In genomic region chr4:76178296-76178695, GRCh38 we compare ENCODE assay signal across 20 cellular contexts.
"Had no signal": no experiment of that assay in that cellular context is flagged by ENCODE, and none has a peak within 500 bp of the region (broad histone marks: within the 10 kb centered on the region; RNA-seq: fewer than 3 reads in every experiment).

No MANE protein-coding gene starts in this region.

- H3K27ac Mint-ChIP-seq: activated naive CD4-positive, alpha-beta T cell treated with anti-CD3 and anti-CD28 coated beads, Interleukin-2, amount 50 U/mL, for 24 hours; immature natural killer cell; memory B cell; naive B cell had no signal

- H3K4me3 ChIP-seq: adrenal gland, colonic mucosa, mucosa of descending colon, sigmoid colon, tibial artery had no signal

- H3K4me1 ChIP-seq: colonic mucosa, tibial artery had no signal

- H3K27me3 ChIP-seq: adrenal gland, colonic mucosa, sigmoid colon, tibial artery had no signal

- DNase-seq: activated CD4-positive, alpha-beta T cell treated with anti-CD3 and anti-CD28 coated beads for 1 hour; activated CD4-positive, alpha-beta T cell treated with anti-CD3 and anti-CD28 coated beads, Interleukin-2, amount 50 U/mL, for 4 hours; activated gamma-delta T cell; adrenal gland; central memory CD4-positive, alpha-beta T cell; colonic mucosa; immature natural killer cell; kidney glomerular epithelial cell; mucosa of descending colon; naive B cell; sigmoid colon; stimulated activated CD8-positive, alpha-beta memory T cell treated with anti-CD3 and anti-CD28 coated beads, Interleukin-4, amount 100 ng/mL, for 48 hours; stimulated activated naive CD4-positive, alpha-beta T cell; SW 1271; T-helper 2 cell; tibial artery had no signal

- H3K4me1 Mint-ChIP-seq: activated naive CD4-positive, alpha-beta T cell treated with anti-CD3 and anti-CD28 coated beads, Interleukin-2, amount 50 U/mL, for 24 hours had no signal

- H3K27me3 Mint-ChIP-seq: activated naive CD4-positive, alpha-beta T cell treated with anti-CD3 and anti-CD28 coated beads, Interleukin-2, amount 50 U/mL, for 24 hours; memory B cell; naive B cell had no signal

- H3K4me3 Mint-ChIP-seq: activated naive CD4-positive, alpha-beta T cell treated with anti-CD3 and anti-CD28 coated beads, Interleukin-2, amount 50 U/mL, for 24 hours; immature natural killer cell; memory B cell; naive B cell; neural crest cell had no signal

- H3K36me3 ChIP-seq: colonic mucosa had no signal

- H3K9me3 ChIP-seq: adrenal gland, colonic mucosa, mucosa of descending colon, sigmoid colon, tibial artery had no signal

- H3K9me3 Mint-ChIP-seq: activated naive CD4-positive, alpha-beta T cell treated with anti-CD3 and anti-CD28 coated beads, Interleukin-2, amount 50 U/mL, for 24 hours; immature natural killer cell; memory B cell; naive B cell; neural crest cell had no signal

- ATAC-seq: mucosa of descending colon had no signal

- H3K27ac ChIP-seq: colonic mucosa, tibial artery, VCaP had no signal
